Comparison of ENCODE assay signal across 1 cellular context in genomic region chr2:13021470-13021957, GRCh38.
A peak's percentile ranks its signal among the peaks of the same experiment; 100 is the strongest.
TF ChIP-seq lines count a peak whose summit lies in the region.

No MANE protein-coding gene starts in this region.

TF ChIP-seq in K562, 482 proteins besides CTCF, POLR2A, EP300 and RAD21 (continued from another document):
- TF ChIP-seq PBX2 (CRISPR knock-in tag; IDR thresholded peaks at IDR 0.05; ENCODE audit: low read depth) = no peak
- TF ChIP-seq PBX2 (tag; conservative IDR thresholded peaks at IDR 0.05; ENCODE audit: low read depth) = peak; percentile 71
- TF ChIP-seq PKNOX1 (IDR thresholded peaks at IDR 0.05) = peak; percentile 67
- TF ChIP-seq RBM34 (IDR thresholded peaks at IDR 0.05; ENCODE audit: borderline replicate concordance, insufficient read depth, low read length) = no peak
- peak; percentile 62; the same call in 1 of the 2 replicates for TF ChIP-seq CTBP1 (IDR thresholded peaks at IDR 0.05; ENCODE audit: borderline replicate concordance)
- TF ChIP-seq ATF7 (IDR thresholded peaks at IDR 0.05) = peak; percentile 69; the same call in 1 of the 2 replicates
- no peak for TF ChIP-seq ELF2 (CRISPR knock-in tag; IDR thresholded peaks at IDR 0.05)
- TF ChIP-seq SNRNP70 (optimal IDR thresholded peaks at IDR 0.05; ENCODE audit: low read depth, low read length) = no peak
- TF ChIP-seq XRCC3 (IDR thresholded peaks at IDR 0.05) = no peak
- no peak for TF ChIP-seq MTA1 (IDR thresholded peaks at IDR 0.05; ENCODE audit: borderline replicate concordance)
- no peak for TF ChIP-seq ATF2 (CRISPR knock-in tag; IDR thresholded peaks at IDR 0.05)
- no peak for TF ChIP-seq CEBPG (CRISPR knock-in tag; IDR thresholded peaks at IDR 0.05)
- peak in 1 of 2 experiments; percentile 60; a peak in 2 of 4 replicates for TF ChIP-seq CEBPG (tag; conservative IDR thresholded peaks at IDR 0.05 in 1 of 2, IDR thresholded peaks at IDR 0.05 in 1 of 2)
- TF ChIP-seq MEIS2 (IDR thresholded peaks at IDR 0.05; ENCODE audit: partially characterized antibody) = peak; percentile 91
- TF ChIP-seq FOXK2 (conservative IDR thresholded peaks at IDR 0.05 in 1 of 2, IDR thresholded peaks at IDR 0.05 in 1 of 2; ENCODE audit: low read depth in 2 of 2) = no peak
- TF ChIP-seq LARP7 (IDR thresholded peaks at IDR 0.05) = no peak
- peak; percentile 66 for TF ChIP-seq CEBPB (tag; IDR thresholded peaks at IDR 0.05)
- no peak for TF ChIP-seq MXD1 (CRISPR knock-in tag; IDR thresholded peaks at IDR 0.05; ENCODE audit: borderline replicate concordance, poor library complexity, severe bottlenecking)
TF ChIP-seq in K562: peak in this region for 9.
